ENCODE assay signal across 22 cellular contexts in the genomic region with DNA sequence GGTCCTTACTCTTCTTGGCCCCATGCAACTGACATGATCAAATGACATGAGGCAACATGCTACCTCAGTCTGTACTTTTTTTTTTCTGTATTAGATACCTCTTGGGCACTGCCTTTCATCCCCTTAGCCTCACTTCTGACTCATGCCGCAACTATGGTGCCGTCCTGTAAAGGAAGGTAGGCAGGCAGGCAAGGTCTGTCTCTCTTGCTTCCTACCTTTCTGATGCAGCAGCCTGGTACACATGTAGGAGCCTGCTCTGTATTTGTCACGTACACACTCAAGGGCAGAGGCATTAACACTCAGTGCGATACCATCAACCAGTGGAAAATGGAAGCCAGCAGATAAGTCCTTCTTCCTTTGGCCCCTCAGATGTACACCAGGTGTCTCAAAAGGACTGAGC.
DNase-seq lines count a peak whose midpoint lies in the region; ATAC-seq and TF ChIP-seq lines count a peak whose summit lies in the region.
"Had no signal": no experiment of that assay in that cellular context is flagged by ENCODE, and none has a peak within 500 bp of the region (broad histone marks: within the 10 kb centered on the region; RNA-seq: fewer than 3 reads in every experiment).

No MANE protein-coding gene starts in this region.

- H4K8ac ChIP-seq in mesendoderm (ENCODE audit: low read depth, low read length): no peak overlapping the region

- H3K9me3 ChIP-seq in RWPE2 (ENCODE audit: severe bottlenecking): no peaks in the 10 kb centered on the region
- H3K9me3 ChIP-seq: SK-N-SH had no signal

- H3K4me3 ChIP-seq in RWPE2 (ENCODE audit: severe bottlenecking) (no peak overlapping the region), mesendoderm (ENCODE audit: low read length) (no peak overlapping the region)

- H3K79me1 ChIP-seq in mesendoderm (ENCODE audit: low read length): no peaks in the 10 kb centered on the region

- no peak overlapping the region for H2BK120ac ChIP-seq in mesendoderm (ENCODE audit: low read depth, low read length)

- H3K36me3 ChIP-seq in RWPE2 (ENCODE audit: low read depth): no peaks in the 10 kb centered on the region
- no peaks in the 10 kb centered on the region for H3K36me3 ChIP-seq in mesendoderm (ENCODE audit: control insufficient read depth, insufficient read depth, low read length)

- no peak for TF ChIP-seq CTCF in RWPE2 (IDR thresholded peaks at IDR 0.05; ENCODE audit: poor library complexity, severe bottlenecking)
- no peak for TF ChIP-seq CTCF in foreskin keratinocyte (conservative IDR thresholded peaks at IDR 0.05)

- no peak overlapping the region for H3K4ac ChIP-seq in mesendoderm (ENCODE audit: low read depth, low read length)

- DNase-seq in HK-2 (ENCODE audit: unreplicated experiment) (peak; percentile 31), RWPE2 (ENCODE audit: low spot score) (peak; percentile 88), foreskin keratinocyte (peak; percentile 96 to 98), mesendoderm (peak; percentile 58), medulla oblongata (ENCODE audit: extremely low spot score) (no peak), middle frontal gyrus (ENCODE audit: extremely low spot score, low spot score) (no peak), DMS 273 treated with DMSO at 0.1 percent for 48 hours (lab: John Stamatoyannopoulos, UW) (no peak), iPS-NIHi11 (ENCODE audit: low spot score) (no peak)
- DNase-seq: AML-193; Calu3; CD8-positive, alpha-beta memory T cell; EL; H7; IMR-90; NCI-H1694 treated with DMSO at 0.1 percent for 48 hours; NCI-H2081 treated with DMSO at 0.1 percent for 48 hours; NCI-H2171 treated with DMSO at 0.1 percent for 48 hours; NCI-H524 treated with DMSO at 0.1 percent for 48 hours; SHP77 treated with DMSO at 0.1 percent for 48 hours; SK-N-SH had no signal

- no peaks in the 10 kb centered on the region for H3K79me2 ChIP-seq in mesendoderm (ENCODE audit: control insufficient read depth, insufficient read depth, low read length)

- H3K27ac ChIP-seq in RWPE2 (ENCODE audit: poor library complexity, severe bottlenecking) (peak overlapping the region; percentile 75), foreskin keratinocyte (peak overlapping the region; percentile 10), mesendoderm (ENCODE audit: low read depth, low read length) (no peak overlapping the region)
- H3K27ac ChIP-seq: C4-2B, KMS-11 had no signal

- no peak overlapping the region for H3K56ac ChIP-seq in mesendoderm (ENCODE audit: low read length)

- no peak overlapping the region for H2BK15ac ChIP-seq in mesendoderm (replicated peaks; ENCODE audit: low read depth)

- H3K9ac ChIP-seq in mesendoderm (ENCODE audit: low read length): no peak overlapping the region
- H3K9ac ChIP-seq: KMS-11, SK-N-SH had no signal

- no peak overlapping the region for H3K18ac ChIP-seq in mesendoderm (ENCODE audit: low read length)

- no peak overlapping the region for H4K5ac ChIP-seq in mesendoderm (ENCODE audit: low read length)

- peaks cover 13% of the 10 kb centered on the region for H3K4me1 ChIP-seq in RWPE2 (ENCODE audit: insufficient read depth, poor library complexity, severe bottlenecking)
- H3K4me1 ChIP-seq in foreskin keratinocyte: peaks cover 17% of the 10 kb centered on the region
- H3K4me1 ChIP-seq in mesendoderm (ENCODE audit: control insufficient read depth, low read depth, low read length): peaks cover 10% of the 10 kb centered on the region

- no peak overlapping the region for H2AK5ac ChIP-seq in mesendoderm (ENCODE audit: low read length)

- H3K4me2 ChIP-seq in mesendoderm (ENCODE audit: low read length): no peak overlapping the region
- H3K4me2 ChIP-seq: KMS-11, SK-N-SH had no signal

- peak overlapping the region; percentile 17 for H2BK5ac ChIP-seq in mesendoderm (ENCODE audit: low read length)

- H3K23ac ChIP-seq in mesendoderm (ENCODE audit: low read length): peak overlapping the region; percentile 6

- WGBS in mesendoderm (ENCODE audit: extremely low coverage, insufficient coverage, low lambda C conversion rate): no CpG with 5 or more reads among the region's 4 CpGs

- H3K27me3 ChIP-seq in RWPE2 (ENCODE audit: insufficient read depth, poor library complexity, severe bottlenecking): no peaks in the 10 kb centered on the region
- no peaks in the 10 kb centered on the region for H3K27me3 ChIP-seq in foreskin keratinocyte
- H3K27me3 ChIP-seq in mesendoderm (ENCODE audit: insufficient read depth, low read length, poor library complexity): no peaks in the 10 kb centered on the region

- ATAC-seq in RWPE2 (ENCODE audit: low read depth): peak; percentile 100
- peak; percentile 100 for ATAC-seq in foreskin keratinocyte

Comparison
In these comparisons a context has a peak if more than half of its experiments do, and no peak if none do; other contexts are left out.
1. DNase-seq: peak in HK-2 (single experiment), RWPE2 (single experiment), foreskin keratinocyte (2 of 2) and mesendoderm (single experiment); none in medulla oblongata (single experiment), middle frontal gyrus (single experiment), DMS 273 treated with DMSO at 0.1 percent for 48 hours (single experiment) and iPS-NIHi11 (single experiment).